8 cellular contexts compared by ENCODE assay signal in the genomic region with DNA sequence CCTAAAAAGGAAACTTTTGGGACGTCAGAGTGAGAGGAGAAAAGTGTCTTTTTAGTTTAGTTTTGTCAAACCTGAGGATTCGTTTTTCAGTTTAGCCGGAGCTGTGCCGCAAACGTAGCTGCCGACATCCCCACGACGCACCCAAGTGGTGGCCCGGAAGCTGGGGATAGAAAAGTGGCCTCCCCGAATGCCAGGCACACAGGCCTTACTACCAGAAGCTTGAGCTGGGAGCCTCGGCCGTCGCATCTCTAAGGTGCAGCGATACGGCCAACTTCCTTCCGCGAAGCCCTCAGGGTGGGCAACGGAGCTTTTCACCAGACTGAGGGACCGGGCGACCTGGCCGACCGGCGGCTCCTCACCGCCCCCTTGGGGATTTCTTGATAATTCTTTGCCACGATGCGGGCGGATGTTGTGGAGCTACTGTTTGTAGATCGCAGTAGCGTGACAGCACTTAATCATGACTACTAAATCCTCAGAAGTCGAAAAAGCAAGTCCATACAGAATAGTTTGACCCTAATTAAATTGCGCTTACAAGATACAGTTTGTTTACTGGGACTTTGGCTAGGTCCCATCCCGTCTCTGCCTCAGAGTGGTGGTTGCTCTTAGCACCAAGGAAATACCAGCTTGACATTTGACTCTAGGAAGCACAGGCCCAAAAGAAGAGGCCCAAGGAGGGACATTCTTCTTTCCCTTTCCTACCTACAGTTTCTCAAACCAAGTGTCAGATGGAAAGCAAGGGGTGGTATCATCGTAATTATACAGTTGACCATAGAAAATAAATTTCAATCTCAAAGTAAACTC. TPM values are rescaled to one million over a fixed set of nuclear protein-coding genes. Genes with fewer than 3 reads are reported as not detected.
A peak's percentile ranks its signal among the peaks of the same experiment; 100 is the strongest.
DNase-seq lines count a peak whose midpoint lies in the region; ATAC-seq and TF ChIP-seq lines count a peak whose summit lies in the region.

No MANE protein-coding gene starts in this region.

- intact Hi-C loops in left ventricle myocardium inferior (cut with micrococcal nuclease) = no loop called here
- intact Hi-C loops in posterior vena cava (cut with DNase I) = no loop called here

- TF ChIP-seq CTCF in GM13976 (IDR thresholded peaks at IDR 0.05; ENCODE audit: borderline replicate concordance, control extremely low read depth, extremely low read depth, insufficient read depth, missing control alignments) = peak; percentile 51
- TF ChIP-seq CTCF in left ventricle myocardium inferior (IDR thresholded peaks at IDR 0.05; ENCODE audit: borderline replicate concordance) = peak; percentile 82
- peak; percentile 66 to 85 (median 78) for TF ChIP-seq CTCF in upper lobe of left lung (IDR thresholded peaks at IDR 0.05)

- peak; percentile 82 for DNase-seq in GM13976 (ENCODE audit: low spot score)
- DNase-seq in NCI-H146 (lab: John Stamatoyannopoulos, UW) = peak; percentile 77
- DNase-seq in T-cell = peak; percentile 75 to 89 (median 82)
- peak; percentile 81 for DNase-seq in amniotic epithelial cell (ENCODE audit: low read depth)
- DNase-seq in left ventricle myocardium inferior = peak; percentile 76
- DNase-seq in posterior vena cava (ENCODE audit: low spot score) = peak; percentile 95
- DNase-seq in upper lobe of left lung = peak; percentile 88 to 92

- ATAC-seq in HG02885 (IDR thresholded peaks at IDR 0.05; ENCODE audit: poor library complexity, unreplicated experiment) = peak; percentile 74
- peak; percentile 73 to 77 (median 76) for ATAC-seq in T-cell (replicated peaks in 1 of 4)
- ATAC-seq in upper lobe of left lung (ENCODE audit: low FRiP score in 2 of 2) = peak; percentile 89 to 94

- peaks cover 50 to 55% (median 53%) of the 10 kb centered on the region in 3 donors for H3K4me1 Mint-ChIP-seq in T-cell

- H3K9me3 Mint-ChIP-seq in T-cell = no peaks in the 10 kb centered on the region

- H3K27me3 ChIP-seq in left ventricle myocardium inferior (ENCODE audit: low read depth) (no peaks in the 10 kb centered on the region), upper lobe of left lung (no peaks in the 10 kb centered on the region)

- H3K27ac Mint-ChIP-seq in T-cell = peak overlapping the region; percentile 100

- peak overlapping the region; percentile 92 for H3K4me3 ChIP-seq in left ventricle myocardium inferior
- peak overlapping the region; percentile 65 to 91 (median 74) for H3K4me3 ChIP-seq in upper lobe of left lung

- peaks cover 4% of the 10 kb centered on the region for H3K36me3 Mint-ChIP-seq in T-cell

- no peaks in the 10 kb centered on the region for H3K27me3 Mint-ChIP-seq in T-cell

- H3K36me3 ChIP-seq in left ventricle myocardium inferior (peaks cover 5% of the 10 kb centered on the region), upper lobe of left lung (no peaks in the 10 kb centered on the region)

- TF ChIP-seq EP300 in upper lobe of left lung (IDR thresholded peaks at IDR 0.05) = no peak

- peak overlapping the region; percentile 89 to 99 (median 95) for H3K4me3 Mint-ChIP-seq in T-cell

- H3K9me3 ChIP-seq in left ventricle myocardium inferior (replicated peaks) (no peaks in the 10 kb centered on the region), upper lobe of left lung (no peaks in the 10 kb centered on the region)

- CTCF ChIA-PET in T-cell (lab: Charles Lee) = interaction anchor here (0.5 to 3.0 kb wide), 53 partner anchors 8 to 575 kb away, joined by 3 to 36 read pairs (median 4); a partner anchor contains a TSS

- peak in 2 of 4 donors; percentile 2 to 69 for TF ChIP-seq POLR2A in upper lobe of left lung (IDR thresholded peaks at IDR 0.05)

- H3K4me1 ChIP-seq in left ventricle myocardium inferior = peaks cover 39% of the 10 kb centered on the region
- peaks cover 9 to 27% (median 13%) of the 10 kb centered on the region in 4 donors for H3K4me1 ChIP-seq in upper lobe of left lung

- POLR2A ChIA-PET in T-cell (lab: Charles Lee) = interaction anchor here (0.5 to 3.5 kb wide), 30 partner anchors 25 to 1559 kb away, joined by 3 to 78 read pairs (median 4); a partner anchor contains a TSS

- in situ Hi-C loops in GM13976 (cut with MboI; ENCODE audit: low sequenced_read_pairs, unreplicated experiment) = no loop called here

- H3K27ac ChIP-seq in left ventricle myocardium inferior (replicated peaks) (peak overlapping the region; percentile 98), upper lobe of left lung (peak overlapping the region; percentile 94 to 99 (median 96))

- WGBS in upper lobe of left lung, 2 donors = 4% methylated on average over 24 to 27 of the region's 33 CpGs

RNA-seq across cellular contexts. Expression of a gene that starts 0.6 kb away (rescaled TPM):
- total RNA-seq in T-cell = 10 to 100 TPM; 10.1 to 19.4 (median 15.9) TPM
- 6.8 TPM for total RNA-seq in left ventricle myocardium inferior
- 10 to 100 TPM; 13.2 to 14.6 TPM for total RNA-seq in posterior vena cava
- 10 to 100 TPM in 4 of 6 donors, 1 to 10 TPM in 2; 3.6 to 27.2 (median 12.3) TPM for total RNA-seq in upper lobe of left lung

RNA-seq across cellular contexts. Expression of a gene that starts 30.7 kb away (rescaled TPM):
- 1 to 10 TPM; 1.0 to 4.2 (median 2.8) TPM for total RNA-seq in T-cell
- total RNA-seq in left ventricle myocardium inferior = 0.22 TPM
- 1 to 10 TPM; 1.5 to 2.3 TPM for total RNA-seq in posterior vena cava
- total RNA-seq in upper lobe of left lung = 1 to 10 TPM in 4 of 6 donors, under 1 TPM in 2; 0.79 to 2.1 (median 1.1) TPM

Comparison
In these comparisons a context has a peak if more than half of its experiments do, and no peak if none do; other contexts are left out.
1. Peak in every context shown above with its lines: DNase-seq, ATAC-seq, H3K4me3 ChIP-seq and H3K27ac ChIP-seq.